30 cellular contexts compared by ENCODE assay signal in genomic region chr12:55993454-55993853, GRCh38. TPM values are rescaled to one million over a fixed set of nuclear protein-coding genes. Genes with fewer than 3 reads are reported as not detected.
DNase-seq lines count a peak whose midpoint lies in the region; FAIRE-seq and TF ChIP-seq lines count a peak whose summit lies in the region.
"Had no signal": no experiment of that assay in that cellular context is flagged by ENCODE, and none has a peak within 500 bp of the region (broad histone marks: within the 10 kb centered on the region; RNA-seq: fewer than 3 reads in every experiment).

No MANE protein-coding gene starts in this region.

- H3K27me3 Mint-ChIP-seq in activated naive CD4-positive, alpha-beta T cell treated with anti-CD3 and anti-CD28 coated beads for 36 hours (ENCODE audit: low read depth), result peaks cover 18% of the 10 kb centered on the region
- H3K27me3 Mint-ChIP-seq in brain (peaks cover 7% of the 10 kb centered on the region), progenitor cell of endocrine pancreas (no peaks in the 10 kb centered on the region)
- H3K27me3 Mint-ChIP-seq: activated CD8-positive, alpha-beta memory T cell treated with anti-CD3 and anti-CD28 coated beads, Interleukin-2, amount 10 ng/mL, durations not matched to agents 7 days and 5 days; dendritic cell treated with granulocyte-macrophage colony-stimulating factor and Interleukin-4, amounts not matched to agents 40 ng/mL and 50 ng/mL, for 4 days had no signal

- H3K27ac ChIP-seq in HEK293 (ENCODE audit: extremely low read depth, low read depth, low read length), result no peak overlapping the region
- no peak overlapping the region for H3K27ac ChIP-seq in kidney (ENCODE audit: low read depth in 2 of 2, low read length in 2 of 2)
- H3K27ac ChIP-seq: ovary, tibial nerve had no signal

- H3K4me3 Mint-ChIP-seq in activated naive CD4-positive, alpha-beta T cell treated with anti-CD3 and anti-CD28 coated beads for 36 hours, result no peak overlapping the region
- H3K4me3 Mint-ChIP-seq in brain (no peak overlapping the region), progenitor cell of endocrine pancreas (ENCODE audit: low read depth) (no peak overlapping the region)
- H3K4me3 Mint-ChIP-seq: activated CD8-positive, alpha-beta memory T cell treated with anti-CD3 and anti-CD28 coated beads, Interleukin-2, amount 10 ng/mL, durations not matched to agents 7 days and 5 days; activated naive CD4-positive, alpha-beta T cell treated with anti-CD3 and anti-CD28 coated beads, Interleukin-2, amount 10 ng/mL, durations not matched to agents 7 days and 5 days; dendritic cell treated with granulocyte-macrophage colony-stimulating factor and Interleukin-4, amounts not matched to agents 40 ng/mL and 50 ng/mL, for 4 days; naive thymus-derived CD8-positive, alpha-beta T cell had no signal

- no peak for FAIRE-seq in kidney (lab: Jason Lieb, UNC)

- CTCF ChIA-PET in activated naive CD4-positive, alpha-beta T cell treated with anti-CD3 and anti-CD28 coated beads for 36 hours (lab: Charles Lee), result interaction anchor here (6.3 kb wide), 1 partner anchor 34 kb away, joined by 90 read pairs; no protein-coding TSS in a partner anchor
- CTCF ChIA-PET in HEK293 (lab: Yijun Ruan, JAX), result interaction anchor here (1.2 to 2.4 kb wide), 3 partner anchors 20 to 47 kb away, joined by 3 to 11 read pairs (median 5); partner anchors contain the start of gene RAB5B

- H3K4me3 ChIP-seq in HEK293 (ENCODE audit: low read depth, low read length) (no peak overlapping the region), kidney (ENCODE audit: low read length in 2 of 2) (no peak overlapping the region)
- H3K4me3 ChIP-seq: ovary, smooth muscle cell, tibial nerve had no signal

- H3K27ac Mint-ChIP-seq in activated naive CD4-positive, alpha-beta T cell treated with anti-CD3 and anti-CD28 coated beads for 36 hours, result peak overlapping the region; percentile 50
- H3K27ac Mint-ChIP-seq in brain (peak overlapping the region in 3 of 5 experiments; percentile 9 to 65 (median 41)), progenitor cell of endocrine pancreas (peak overlapping the region; percentile 74)
- H3K27ac Mint-ChIP-seq: activated CD8-positive, alpha-beta memory T cell treated with anti-CD3 and anti-CD28 coated beads, Interleukin-2, amount 10 ng/mL, durations not matched to agents 7 days and 5 days; dendritic cell treated with granulocyte-macrophage colony-stimulating factor and Interleukin-4, amounts not matched to agents 40 ng/mL and 50 ng/mL, for 4 days had no signal

- intact Hi-C loops in activated naive CD4-positive, alpha-beta T cell treated with anti-CD3 and anti-CD28 coated beads for 36 hours (cut with micrococcal nuclease), result no loop called here
- intact Hi-C loops in kidney (cut with DNase I), result no loop called here

- no peak for TF ChIP-seq CTCF in HEK293 (tag by site-specific recombination; IDR thresholded peaks at IDR 0.05)
- TF ChIP-seq CTCF in brain (conservative IDR thresholded peaks at IDR 0.05), result no peak
- TF ChIP-seq CTCF in progenitor cell of endocrine pancreas (IDR thresholded peaks at IDR 0.05; ENCODE audit: unreplicated experiment), result no peak
- no peak for TF ChIP-seq CTCF in kidney (IDR thresholded peaks at IDR 0.05; ENCODE audit: borderline replicate concordance, extremely low read depth, insufficient read depth)

- H3K9me3 ChIP-seq in HEK293 (ENCODE audit: control insufficient read depth, insufficient read depth, low read depth, low read length), result no peaks in the 10 kb centered on the region
- no peaks in the 10 kb centered on the region for H3K9me3 ChIP-seq in kidney (ENCODE audit: control insufficient read depth in 1 of 2, low read length in 2 of 2)
- H3K9me3 ChIP-seq: ovary, tibial nerve had no signal

- POLR2A ChIA-PET in HEK293 (lab: Yijun Ruan, JAX), result interaction anchor here (0.9 kb wide), 1 partner anchor 9 kb away, joined by 3 read pairs; no protein-coding TSS in a partner anchor

- no peak overlapping the region for H3K9ac ChIP-seq in kidney (ENCODE audit: low read length in 2 of 2)

- H3K36me3 Mint-ChIP-seq in activated naive CD4-positive, alpha-beta T cell treated with anti-CD3 and anti-CD28 coated beads for 36 hours (ENCODE audit: low read depth), result peaks cover 15% of the 10 kb centered on the region
- H3K36me3 Mint-ChIP-seq in brain (peaks cover 54% of the 10 kb centered on the region), progenitor cell of endocrine pancreas (ENCODE audit: insufficient read depth) (peaks cover 25% of the 10 kb centered on the region)

- H3K4me1 ChIP-seq in HEK293 (ENCODE audit: control insufficient read depth, insufficient read depth, low read length) (no peaks in the 10 kb centered on the region; the same call in 1 of the 2 replicates), kidney (ENCODE audit: control insufficient read depth in 1 of 2, insufficient read depth in 1 of 2, low read depth in 1 of 2, low read length in 2 of 2) (peaks cover 0 to 5% of the 10 kb centered on the region in 2 donors)

- H3K4me1 Mint-ChIP-seq in activated naive CD4-positive, alpha-beta T cell treated with anti-CD3 and anti-CD28 coated beads for 36 hours (ENCODE audit: low read depth), result peaks cover 17% of the 10 kb centered on the region
- H3K4me1 Mint-ChIP-seq in brain (peaks cover 24% of the 10 kb centered on the region), progenitor cell of endocrine pancreas (ENCODE audit: low read depth) (peaks cover 10% of the 10 kb centered on the region)

- no peaks in the 10 kb centered on the region for H3K9me3 Mint-ChIP-seq in activated naive CD4-positive, alpha-beta T cell treated with anti-CD3 and anti-CD28 coated beads for 36 hours
- H3K9me3 Mint-ChIP-seq in brain (no peaks in the 10 kb centered on the region), progenitor cell of endocrine pancreas (ENCODE audit: low read depth) (no peaks in the 10 kb centered on the region)
- H3K9me3 Mint-ChIP-seq: activated naive CD4-positive, alpha-beta T cell treated with anti-CD3 and anti-CD28 coated beads, Interleukin-2, amount 10 ng/mL, durations not matched to agents 7 days and 5 days; dendritic cell treated with granulocyte-macrophage colony-stimulating factor and Interleukin-4, amounts not matched to agents 40 ng/mL and 50 ng/mL, for 4 days; naive thymus-derived CD8-positive, alpha-beta T cell had no signal

- DNase-seq in activated naive CD4-positive, alpha-beta T cell treated with anti-CD3 and anti-CD28 coated beads for 36 hours, result no peak
- no peak for DNase-seq in activated naive CD4-positive, alpha-beta T cell (lab: John Stamatoyannopoulos, UW)
- DNase-seq in progenitor cell of endocrine pancreas (ENCODE audit: low spot score, unreplicated experiment) (no peak), kidney tubule cell (ENCODE audit: low spot score) (no peak), kidney (no peak)
- DNase-seq in activated CD8-positive, alpha-beta memory T cell treated with anti-CD3 and anti-CD28 coated beads for 24 hours, result no peak
- DNase-seq: activated CD8-positive, alpha-beta memory T cell treated with anti-CD3 and anti-CD28 coated beads, Interleukin-2, amount 10 ng/mL, durations not matched to agents 7 days and 5 days; activated naive CD4-positive, alpha-beta T cell treated with anti-CD3 and anti-CD28 coated beads, Interleukin-2, amount 10 ng/mL, durations not matched to agents 7 days and 5 days; central memory CD4-positive, alpha-beta T cell; COR-L47; DMS79 treated with DMSO at 0.1 percent for 48 hours; GF-D8; islet precursor cell; midbrain; naive thymus-derived CD8-positive, alpha-beta T cell; NCI-H1105 treated with DMSO at 0.1 percent for 48 hours; NCI-H2029 treated with DMSO at 0.1 percent for 48 hours; NCI-H2227 treated with DMSO at 0.1 percent for 48 hours; NCI-H774; ovary; retina; RPMI8226; stimulated activated CD4-positive, alpha-beta T cell treated with anti-CD3 and anti-CD28 coated beads, Interleukin-1b, Interleukin-23, amount 100 ng/mL, for 48 hours; stimulated activated CD8-positive, alpha-beta memory T cell treated with anti-CD3 and anti-CD28 coated beads, Interleukin-4, amount 100 ng/mL, for 48 hours had no signal

- H3K36me3 ChIP-seq in HEK293 (ENCODE audit: control insufficient read depth in 2 of 2, insufficient read depth in 1 of 2, low read length in 2 of 2) (peaks cover 44 to 69% of the 10 kb centered on the region in 2 experiments), kidney (ENCODE audit: control insufficient read depth in 1 of 2, insufficient read depth in 2 of 2, low read length in 2 of 2) (peaks cover 32 to 45% of the 10 kb centered on the region in 2 donors)
- H3K36me3 ChIP-seq: ovary had no signal

TF ChIP-seq in HEK293, 187 proteins besides CTCF, POLR2A, EP300 and RAD21 (continues in another document):
- no peak for TF ChIP-seq ZFP37 (tag by site-specific recombination; IDR thresholded peaks at IDR 0.05)

RNA-seq across cellular contexts. Expression of gene SUOX, which starts 3.6 kb away (rescaled TPM):
- 1 to 10 TPM; 1.7 to 2.2 TPM for total RNA-seq in activated naive CD4-positive, alpha-beta T cell treated with anti-CD3 and anti-CD28 coated beads for 36 hours
- polyA plus RNA-seq in brain (ENCODE audit: insufficient read depth, low read depth, low replicate concordance) (18.4 TPM), kidney (ENCODE audit: insufficient read depth, low read depth, low replicate concordance) (61.1 TPM)
- total RNA-seq in progenitor cell of endocrine pancreas (44.8 and 45.6 TPM in 2 replicates), kidney (33.1 TPM)

RNA-seq across cellular contexts. Expression of gene RAB5B, which starts 19.6 kb away (rescaled TPM):
- total RNA-seq in activated naive CD4-positive, alpha-beta T cell treated with anti-CD3 and anti-CD28 coated beads for 36 hours, result 10 to 100 TPM; 33.2 to 35.7 TPM
- polyA plus RNA-seq in brain (ENCODE audit: insufficient read depth, low read depth, low replicate concordance), result 156 TPM
- 111 and 116 TPM in 2 replicates for total RNA-seq in progenitor cell of endocrine pancreas
- total RNA-seq in kidney, result 112 TPM
- 72.5 TPM for polyA plus RNA-seq in kidney (ENCODE audit: insufficient read depth, low read depth, low replicate concordance)

RNA-seq across cellular contexts. Expression of gene CDK2, which starts 26.8 kb away (rescaled TPM):
- total RNA-seq in activated naive CD4-positive, alpha-beta T cell treated with anti-CD3 and anti-CD28 coated beads for 36 hours, result 100 to 1,000 TPM; 121 to 126 TPM
- polyA plus RNA-seq in brain (ENCODE audit: insufficient read depth, low read depth, low replicate concordance) (52.2 TPM), kidney (ENCODE audit: insufficient read depth, low read depth, low replicate concordance) (7.6 TPM)
- total RNA-seq in progenitor cell of endocrine pancreas (62.1 and 66.9 TPM in 2 replicates), kidney (23.2 TPM)

RNA-seq across cellular contexts. Expression of gene IKZF4, which starts 27.4 kb away (rescaled TPM):
- 1 to 10 TPM; 7.5 to 8.2 TPM for total RNA-seq in activated naive CD4-positive, alpha-beta T cell treated with anti-CD3 and anti-CD28 coated beads for 36 hours
- polyA plus RNA-seq in brain (ENCODE audit: insufficient read depth, low read depth, low replicate concordance) (6.4 TPM), kidney (ENCODE audit: insufficient read depth, low read depth, low replicate concordance) (2.7 TPM)
- total RNA-seq in progenitor cell of endocrine pancreas (20.6 and 21.0 TPM in 2 replicates), kidney (9.4 TPM)

RNA-seq across cellular contexts. Expression of gene PMEL, which starts 27.6 kb away (rescaled TPM):
- 1 to 10 TPM; 1.2 to 1.5 TPM for total RNA-seq in activated naive CD4-positive, alpha-beta T cell treated with anti-CD3 and anti-CD28 coated beads for 36 hours
- 1.5 TPM for polyA plus RNA-seq in brain (ENCODE audit: insufficient read depth, low read depth, low replicate concordance)
- total RNA-seq in progenitor cell of endocrine pancreas, result 3.7 and 6.3 TPM in 2 replicates
- total RNA-seq in kidney, result 1.7 TPM
- polyA plus RNA-seq in kidney (ENCODE audit: insufficient read depth, low read depth, low replicate concordance), result 3.5 TPM
- total RNA-seq: naive thymus-derived CD8-positive, alpha-beta T cell; T-helper 1 cell treated with Interleukin-12 subunit alpha and Interleukin-12 subunit beta and Interleukin-4 antibody, amounts not matched to agents 30 ng/mL and 1 ng/mL, for 36 hours had no signal

Comparison
In these comparisons a context has a peak if more than half of its experiments do, and no peak if none do; other contexts are left out.
1. RNA of gene SUOX, which starts 3.6 kb away (total RNA-seq): 44.8 to 45.6 TPM in progenitor cell of endocrine pancreas and 33.1 TPM in kidney (single experiment); 1.7 to 2.2 TPM in activated naive CD4-positive, alpha-beta T cell treated with anti-CD3 and anti-CD28 coated beads for 36 hours; every median in the first group is over 10 times any median in the second.
2. Peak in every context shown above with its lines, with median percentiles within 50 percentile points of each other: H3K27ac Mint-ChIP-seq.